Comparison of ENCODE assay signal across 8 cellular contexts in the genomic region with DNA sequence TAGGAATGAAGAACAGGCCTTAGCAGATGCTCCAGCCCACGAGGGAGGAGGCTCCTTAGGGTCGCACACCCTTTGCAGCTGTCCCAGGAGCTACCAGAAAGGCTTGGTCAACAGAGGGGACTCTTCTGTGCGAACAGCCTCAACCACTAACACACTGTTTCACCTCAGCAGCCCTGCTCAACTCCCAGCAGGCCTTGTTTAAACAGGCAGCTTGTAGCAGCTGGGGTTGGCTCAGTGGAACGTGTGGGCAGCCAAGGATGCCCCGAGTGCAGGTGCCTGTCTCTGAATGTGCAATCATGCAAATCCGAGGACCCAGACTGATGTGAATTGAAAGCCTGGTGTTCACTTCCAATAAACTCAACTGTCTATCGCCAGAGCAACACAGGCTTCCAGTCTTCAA.
A peak's percentile ranks its signal among the peaks of the same experiment; 100 is the strongest.
DNase-seq lines count a peak whose midpoint lies in the region; ATAC-seq and TF ChIP-seq lines count a peak whose summit lies in the region.

No MANE protein-coding gene starts in this region.

- ATAC-seq in HG02938 (IDR thresholded peaks at IDR 0.05; ENCODE audit: unreplicated experiment) = peak; percentile 94
- peak; percentile 71 for ATAC-seq in stimulated activated effector memory CD8-positive, alpha-beta T cell treated with anti-CD3 and anti-CD28 coated beads, Interleukin-12 subunit alpha, Interleukin-12 subunit beta, amount 100 ng/mL, for 72 hours
- ATAC-seq in gastrocnemius medialis = no peak

- POLR2A ChIA-PET in RWPE1 (lab: Yijun Ruan, JAX; ENCODE audit: low non-redundant PET) = no interaction called here

- no peaks in the 10 kb centered on the region for H3K36me3 ChIP-seq in gastrocnemius medialis

- in situ Hi-C loops in gastrocnemius medialis (cut with MboI; ENCODE audit: low sequenced_read_pairs in 4 of 4) = no loop called here

- H3K27ac Mint-ChIP-seq in activated naive CD4-positive, alpha-beta T cell treated with anti-CD3 and anti-CD28 coated beads for 36 hours = peak overlapping the region; percentile 86
- H3K27ac Mint-ChIP-seq in stimulated activated effector memory CD8-positive, alpha-beta T cell treated with anti-CD3 and anti-CD28 coated beads, Interleukin-12 subunit alpha, Interleukin-12 subunit beta, amount 100 ng/mL, for 72 hours = peak overlapping the region; percentile 70

- no peaks in the 10 kb centered on the region for H3K9me3 ChIP-seq in gastrocnemius medialis

- peak; percentile 75 for DNase-seq in activated naive CD4-positive, alpha-beta T cell treated with anti-CD3 and anti-CD28 coated beads for 36 hours
- no peak for DNase-seq in activated naive CD4-positive, alpha-beta T cell treated with anti-CD3 and anti-CD28 coated beads, Interleukin-2, amount 50 U/mL, for 16 hours
- DNase-seq in NCI-H510A treated with DMSO at 0.1 percent for 48 hours (lab: John Stamatoyannopoulos, UW) (peak; percentile 81), CD1c-positive myeloid dendritic cell (ENCODE audit: extremely low spot score) (no peak), gastrocnemius medialis (no peak), RWPE1 (ENCODE audit: low spot score) (no peak)
- DNase-seq in stimulated activated effector memory CD8-positive, alpha-beta T cell treated with anti-CD3 and anti-CD28 coated beads, Interleukin-12 subunit alpha, Interleukin-12 subunit beta, amount 100 ng/mL, for 72 hours (ENCODE audit: low spot score in 2 of 2) = no peak

- TF ChIP-seq CTCF in gastrocnemius medialis (IDR thresholded peaks at IDR 0.05 in 4 of 5, conservative IDR thresholded peaks at IDR 0.05 in 1 of 5) (no peak), RWPE1 (conservative IDR thresholded peaks at IDR 0.05; ENCODE audit: low read depth) (no peak)

- H3K27me3 ChIP-seq in gastrocnemius medialis = no peaks in the 10 kb centered on the region

- no peaks in the 10 kb centered on the region for H3K27me3 Mint-ChIP-seq in activated naive CD4-positive, alpha-beta T cell treated with anti-CD3 and anti-CD28 coated beads for 36 hours (ENCODE audit: low read depth)

- intact Hi-C loops in activated naive CD4-positive, alpha-beta T cell treated with anti-CD3 and anti-CD28 coated beads for 36 hours (cut with micrococcal nuclease) = loop anchor here (1.0 to 2.0 kb wide), 7 partner anchors 32 to 169 kb away; no protein-coding TSS in a partner anchor
- intact Hi-C loops in gastrocnemius medialis (cut with DNase I; ENCODE audit: low total_unique reads) = no loop called here

- peaks cover 32% of the 10 kb centered on the region for H3K4me1 Mint-ChIP-seq in activated naive CD4-positive, alpha-beta T cell treated with anti-CD3 and anti-CD28 coated beads for 36 hours (ENCODE audit: low read depth)
- H3K4me1 Mint-ChIP-seq in stimulated activated effector memory CD8-positive, alpha-beta T cell treated with anti-CD3 and anti-CD28 coated beads, Interleukin-12 subunit alpha, Interleukin-12 subunit beta, amount 100 ng/mL, for 72 hours = peaks cover 30% of the 10 kb centered on the region

- H3K9me3 Mint-ChIP-seq in activated naive CD4-positive, alpha-beta T cell treated with anti-CD3 and anti-CD28 coated beads for 36 hours = peaks cover 24% of the 10 kb centered on the region
- H3K9me3 Mint-ChIP-seq in stimulated activated effector memory CD8-positive, alpha-beta T cell treated with anti-CD3 and anti-CD28 coated beads, Interleukin-12 subunit alpha, Interleukin-12 subunit beta, amount 100 ng/mL, for 72 hours = no peaks in the 10 kb centered on the region

- no peak for TF ChIP-seq POLR2A in gastrocnemius medialis (IDR thresholded peaks at IDR 0.05)

- H3K4me3 Mint-ChIP-seq in activated naive CD4-positive, alpha-beta T cell treated with anti-CD3 and anti-CD28 coated beads for 36 hours = no peak overlapping the region
- no peak overlapping the region for H3K4me3 Mint-ChIP-seq in stimulated activated effector memory CD8-positive, alpha-beta T cell treated with anti-CD3 and anti-CD28 coated beads, Interleukin-12 subunit alpha, Interleukin-12 subunit beta, amount 100 ng/mL, for 72 hours

- CTCF ChIA-PET in activated naive CD4-positive, alpha-beta T cell treated with anti-CD3 and anti-CD28 coated beads for 36 hours (lab: Charles Lee) = interaction anchor here (0.6 to 1.5 kb wide), 4 partner anchors 10 to 173 kb away, joined by 3 to 5 read pairs (median 3); no protein-coding TSS in a partner anchor
- CTCF ChIA-PET in RWPE1 (lab: Yijun Ruan, JAX) = interaction anchor here (0.7 kb wide), 1 partner anchor 1217 kb away, joined by 3 read pairs; no protein-coding TSS in a partner anchor

- H3K27ac ChIP-seq in gastrocnemius medialis (no peak overlapping the region), RWPE1 (no peak overlapping the region)

- H3K4me1 ChIP-seq in gastrocnemius medialis = no peaks in the 10 kb centered on the region

- peaks cover 8% of the 10 kb centered on the region for H3K36me3 Mint-ChIP-seq in activated naive CD4-positive, alpha-beta T cell treated with anti-CD3 and anti-CD28 coated beads for 36 hours (ENCODE audit: low read depth)
- H3K36me3 Mint-ChIP-seq in stimulated activated effector memory CD8-positive, alpha-beta T cell treated with anti-CD3 and anti-CD28 coated beads, Interleukin-12 subunit alpha, Interleukin-12 subunit beta, amount 100 ng/mL, for 72 hours = no peaks in the 10 kb centered on the region

- H3K4me3 ChIP-seq in gastrocnemius medialis = no peak overlapping the region

Comparison
In these comparisons a context has a peak if more than half of its experiments do, and no peak if none do; other contexts are left out.
1. DNase-seq: peak in activated naive CD4-positive, alpha-beta T cell treated with anti-CD3 and anti-CD28 coated beads for 36 hours (single experiment) and NCI-H510A treated with DMSO at 0.1 percent for 48 hours (single experiment); none in activated naive CD4-positive, alpha-beta T cell treated with anti-CD3 and anti-CD28 coated beads, Interleukin-2, amount 50 U/mL, for 16 hours (single experiment), stimulated activated effector memory CD8-positive, alpha-beta T cell treated with anti-CD3 and anti-CD28 coated beads, Interleukin-12 subunit alpha, Interleukin-12 subunit beta, amount 100 ng/mL, for 72 hours (0 of 2), CD1c-positive myeloid dendritic cell (single experiment), gastrocnemius medialis (0 of 2) and RWPE1 (single experiment).
2. ATAC-seq: peak in HG02938 (single experiment) and stimulated activated effector memory CD8-positive, alpha-beta T cell treated with anti-CD3 and anti-CD28 coated beads, Interleukin-12 subunit alpha, Interleukin-12 subunit beta, amount 100 ng/mL, for 72 hours (single experiment); none in gastrocnemius medialis (0 of 2).